ENCODE assay signal across 26 cellular contexts in the genomic region with DNA sequence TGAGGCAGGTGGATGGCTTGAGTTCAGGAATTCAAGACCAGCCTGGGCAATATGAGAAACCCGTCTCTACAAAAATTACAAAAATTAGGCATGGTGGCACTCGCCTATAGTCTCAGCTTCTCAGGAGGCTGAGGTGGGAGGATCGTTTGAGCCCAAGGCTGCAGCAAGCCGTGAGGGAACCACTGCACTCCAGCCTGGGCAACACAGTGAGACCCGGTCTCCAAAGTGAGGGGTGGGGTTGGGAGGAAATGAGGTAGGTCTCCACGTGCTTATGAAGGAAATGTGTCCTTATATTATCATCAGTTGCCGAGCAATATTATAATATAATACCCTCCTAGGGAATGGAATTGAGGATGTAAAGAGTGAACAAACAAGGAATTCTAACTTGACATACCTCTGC. TPM values are rescaled to one million over a fixed set of nuclear protein-coding genes. Genes with fewer than 3 reads are reported as not detected.
A peak's percentile ranks its signal among the peaks of the same experiment; 100 is the strongest.
DNase-seq lines count a peak whose midpoint lies in the region; ATAC-seq and TF ChIP-seq lines count a peak whose summit lies in the region.
"Had no signal": no experiment of that assay in that cellular context is flagged by ENCODE, and none has a peak within 500 bp of the region (broad histone marks: within the 10 kb centered on the region; RNA-seq: fewer than 3 reads in every experiment).

No MANE protein-coding gene starts in this region.

- no peaks in the 10 kb centered on the region for H3K9me3 Mint-ChIP-seq in MCF 10A (ENCODE audit: unreplicated experiment)
- no peaks in the 10 kb centered on the region for H3K9me3 Mint-ChIP-seq in effector memory CD8-positive, alpha-beta T cell
- no peaks in the 10 kb centered on the region for H3K9me3 Mint-ChIP-seq in stimulated activated effector memory CD8-positive, alpha-beta T cell treated with anti-CD3 and anti-CD28 coated beads, Interleukin-12 subunit alpha, Interleukin-12 subunit beta, amount 100 ng/mL, for 72 hours
- H3K9me3 Mint-ChIP-seq: activated CD4-positive, alpha-beta memory T cell treated with anti-CD3 and anti-CD28 coated beads for 36 hours; activated T-cell treated with anti-CD3 and anti-CD28 coated beads, Interleukin-2, amount 50 U/mL, for 72 hours had no signal

- H3K4me3 ChIP-seq in breast epithelium (no peak overlapping the region), mucosa of descending colon (no peak overlapping the region), aorta (ENCODE audit: low read length in 2 of 2) (no peak overlapping the region)
- H3K4me3 ChIP-seq: ovary, right atrium auricular region, thoracic aorta had no signal

- no peaks in the 10 kb centered on the region for H3K27me3 Mint-ChIP-seq in MCF 10A (ENCODE audit: insufficient read depth, unreplicated experiment)
- no peaks in the 10 kb centered on the region for H3K27me3 Mint-ChIP-seq in effector memory CD8-positive, alpha-beta T cell
- H3K27me3 Mint-ChIP-seq: activated CD4-positive, alpha-beta memory T cell treated with anti-CD3 and anti-CD28 coated beads for 36 hours had no signal

- H3K9me3 ChIP-seq in breast epithelium (no peaks in the 10 kb centered on the region), mucosa of descending colon (no peaks in the 10 kb centered on the region), aorta (ENCODE audit: control insufficient read depth, low read length) (no peaks in the 10 kb centered on the region)
- H3K9me3 ChIP-seq: ovary, right atrium auricular region, SK-N-SH, thoracic aorta had no signal

- H3K36me3 ChIP-seq in breast epithelium (no peaks in the 10 kb centered on the region), mucosa of descending colon (ENCODE audit: low read depth) (no peaks in the 10 kb centered on the region), aorta (ENCODE audit: control insufficient read depth in 1 of 2, insufficient read depth in 2 of 2, low read length in 1 of 2) (no peaks in the 10 kb centered on the region)
- H3K36me3 ChIP-seq: ovary, right atrium auricular region, thoracic aorta had no signal

- no peak overlapping the region for H3K27ac Mint-ChIP-seq in MCF 10A (ENCODE audit: low read depth, unreplicated experiment)
- no peak overlapping the region for H3K27ac Mint-ChIP-seq in effector memory CD8-positive, alpha-beta T cell
- H3K27ac Mint-ChIP-seq in stimulated activated effector memory CD8-positive, alpha-beta T cell treated with anti-CD3 and anti-CD28 coated beads, Interleukin-12 subunit alpha, Interleukin-12 subunit beta, amount 100 ng/mL, for 72 hours: no peak overlapping the region
- H3K27ac Mint-ChIP-seq: activated CD4-positive, alpha-beta memory T cell treated with anti-CD3 and anti-CD28 coated beads for 36 hours; activated T-cell treated with anti-CD3 and anti-CD28 coated beads, Interleukin-2, amount 50 U/mL, for 72 hours had no signal

- no peak for ATAC-seq in effector memory CD8-positive, alpha-beta T cell (replicated peaks)
- no peak for ATAC-seq in stimulated activated effector memory CD8-positive, alpha-beta T cell treated with anti-CD3 and anti-CD28 coated beads, Interleukin-12 subunit alpha, Interleukin-12 subunit beta, amount 100 ng/mL, for 72 hours
- ATAC-seq in HG03139 (IDR thresholded peaks at IDR 0.05; ENCODE audit: unreplicated experiment): no peak
- no peak for ATAC-seq in mucosa of descending colon
- ATAC-seq in aorta (ENCODE audit: low FRiP score): no peak
- ATAC-seq: activated T-cell treated with anti-CD3 and anti-CD28 coated beads, Interleukin-2, amount 50 U/mL, for 72 hours; left cardiac atrium had no signal

- no peaks in the 10 kb centered on the region for H3K27me3 ChIP-seq in breast epithelium
- H3K27me3 ChIP-seq in aorta (ENCODE audit: control insufficient read depth in 1 of 2, insufficient read depth in 2 of 2, low read length in 1 of 2): no peaks in the 10 kb centered on the region
- H3K27me3 ChIP-seq: ovary, right atrium auricular region had no signal

- POLR2A ChIA-PET in MCF 10A (lab: Yijun Ruan, JAX): interaction anchor here (1.2 kb wide), 1 partner anchor 65 kb away, joined by 4 read pairs; the partner anchor contains the start of gene GART

- no peaks in the 10 kb centered on the region for H3K4me1 ChIP-seq in breast epithelium
- peaks cover 6% of the 10 kb centered on the region for H3K4me1 ChIP-seq in mucosa of descending colon (ENCODE audit: low read depth)
- H3K4me1 ChIP-seq in aorta (ENCODE audit: control insufficient read depth in 1 of 2, insufficient read depth in 2 of 2, low read length in 2 of 2): no peaks in the 10 kb centered on the region

- H3K27ac ChIP-seq in breast epithelium: no peak overlapping the region
- 0 out of 2 replicates have a peak overlapping the region, but pooled peaks have one; percentile 92 for H3K27ac ChIP-seq in VCaP
- no peak overlapping the region for H3K27ac ChIP-seq in aorta (ENCODE audit: low read depth in 1 of 2, low read length in 2 of 2)
- H3K27ac ChIP-seq: HL-60, ovary, right atrium auricular region, thoracic aorta had no signal

- peaks cover 6% of the 10 kb centered on the region for H3K36me3 Mint-ChIP-seq in MCF 10A (ENCODE audit: insufficient read depth, unreplicated experiment)
- peaks cover 3% of the 10 kb centered on the region for H3K36me3 Mint-ChIP-seq in effector memory CD8-positive, alpha-beta T cell (ENCODE audit: insufficient read depth)
- H3K36me3 Mint-ChIP-seq in stimulated activated effector memory CD8-positive, alpha-beta T cell treated with anti-CD3 and anti-CD28 coated beads, Interleukin-12 subunit alpha, Interleukin-12 subunit beta, amount 100 ng/mL, for 72 hours: no peaks in the 10 kb centered on the region

- no TSS peak for BruUV-seq in MCF 10A (replicated peaks; lab: Mats Ljungman, UMichigan)

- TF ChIP-seq CTCF in MCF 10A (IDR thresholded peaks at IDR 0.05; ENCODE audit: unreplicated experiment) (no peak), breast epithelium (IDR thresholded peaks at IDR 0.05) (no peak), VCaP (conservative IDR thresholded peaks at IDR 0.05) (no peak), mucosa of descending colon (IDR thresholded peaks at IDR 0.05) (no peak)

- intact Hi-C loops in MCF 10A (cut with micrococcal nuclease): no loop called here
- intact Hi-C loops in breast epithelium (cut with DNase I; ENCODE audit: low total_unique reads): no loop called here
- intact Hi-C loops in mucosa of descending colon (cut with DNase I, micrococcal nuclease): no loop called here
- intact Hi-C loops in aorta (cut with DNase I): no loop called here

- H3K4me1 Mint-ChIP-seq in MCF 10A (ENCODE audit: insufficient read depth, unreplicated experiment): peaks cover 5% of the 10 kb centered on the region
- H3K4me1 Mint-ChIP-seq in effector memory CD8-positive, alpha-beta T cell (ENCODE audit: low read depth in 2 of 2): peaks cover 14 to 19% of the 10 kb centered on the region in 2 donors
- peaks cover 21% of the 10 kb centered on the region for H3K4me1 Mint-ChIP-seq in stimulated activated effector memory CD8-positive, alpha-beta T cell treated with anti-CD3 and anti-CD28 coated beads, Interleukin-12 subunit alpha, Interleukin-12 subunit beta, amount 100 ng/mL, for 72 hours

- 87 to 88% methylated on average over 7 of the region's 7 CpGs for WGBS in aorta, 2 donors

- H3K4me3 Mint-ChIP-seq in MCF 10A (ENCODE audit: unreplicated experiment): peak overlapping the region; percentile 87
- H3K4me3 Mint-ChIP-seq in effector memory CD8-positive, alpha-beta T cell: peak overlapping the region; percentile 85
- H3K4me3 Mint-ChIP-seq in stimulated activated effector memory CD8-positive, alpha-beta T cell treated with anti-CD3 and anti-CD28 coated beads, Interleukin-12 subunit alpha, Interleukin-12 subunit beta, amount 100 ng/mL, for 72 hours: peak overlapping the region; percentile 80
- H3K4me3 Mint-ChIP-seq: activated CD4-positive, alpha-beta memory T cell treated with anti-CD3 and anti-CD28 coated beads for 36 hours had no signal

- CTCF ChIA-PET in MCF 10A (lab: Yijun Ruan, JAX): no interaction called here

- no peak for DNase-seq in MCF 10A (ENCODE audit: unreplicated experiment)
- no peak for DNase-seq in breast epithelium (ENCODE audit: low spot score in 2 of 2)
- no peak for DNase-seq in effector memory CD8-positive, alpha-beta T cell
- no peak for DNase-seq in stimulated activated effector memory CD8-positive, alpha-beta T cell treated with anti-CD3 and anti-CD28 coated beads, Interleukin-12 subunit alpha, Interleukin-12 subunit beta, amount 100 ng/mL, for 72 hours (ENCODE audit: low spot score in 2 of 2)
- DNase-seq in mucosa of descending colon: no peak
- no peak for DNase-seq in aorta
- DNase-seq: activated CD4-positive, alpha-beta memory T cell treated with anti-CD3 and anti-CD28 coated beads for 36 hours; activated CD4-positive, CD25-positive, alpha-beta regulatory T cell; activated T-cell treated with anti-CD3 and anti-CD28 coated beads, Interleukin-2, amount 50 U/mL, for 72 hours; C1 segment of cervical spinal cord; effector CD8-positive, alpha-beta T cell; foreskin fibroblast; HCEC 1CT; left cardiac atrium; NCI-H1105; NCI-H2029; NCI-H226; NCI-H748 treated with DMSO at 0.1 percent for 48 hours; ovary; SK-N-SH; T1000 had no signal

- TF ChIP-seq POLR2A in breast epithelium (IDR thresholded peaks at IDR 0.05): no peak

RNA-seq across cellular contexts. Expression of gene TMEM50B, which starts 2.7 kb away (rescaled TPM):
- total RNA-seq in MCF 10A (2022) (20.7 and 27.8 TPM in 2 replicates), breast epithelium (10 to 100 TPM; 88.8 to 92.8 (median 91.8) TPM), mucosa of descending colon (10 to 100 TPM; 40.5 to 53.1 (median 42.2) TPM), aorta (10 to 100 TPM; 37.8 to 45.2 TPM)
- polyA plus RNA-seq in aorta: 100 to 1,000 TPM in 1 of 2 donors, 10 to 100 TPM in 1; 30.3 to 128 TPM

RNA-seq across cellular contexts. Expression of gene DNAJC28, which starts 14.4 kb away (rescaled TPM):
- total RNA-seq in MCF 10A (2022) (0.28 and 0.39 TPM in 2 replicates), breast epithelium (1 to 10 TPM; 2.0 to 3.0 (median 2.2) TPM), mucosa of descending colon (1 to 10 TPM; 1.9 to 3.0 (median 2.9) TPM), aorta (1 to 10 TPM; 1.2 to 2.7 TPM)
- 1 to 10 TPM in 1 of 2 donors, under 1 TPM in 1; 0.56 to 3.0 TPM for polyA plus RNA-seq in aorta
